8 cellular contexts compared by ENCODE assay signal in genomic region chr13:39655569-39656324, GRCh38. TPM values are rescaled to one million over a fixed set of nuclear protein-coding genes. Genes with fewer than 3 reads are reported as not detected.
DNase-seq lines count a peak whose midpoint lies in the region; ATAC-seq and TF ChIP-seq lines count a peak whose summit lies in the region.

TSS of gene COG6 (plus strand) at chr13:39655662. CDS start at chr13:39655727, 65 bp downstream.

- H4K20me1 ChIP-seq in DND-41 (ENCODE audit: insufficient read depth, low read length): no peaks in the 10 kb centered on the region
- H4K20me1 ChIP-seq in PC-9 (ENCODE audit: insufficient read depth): no peaks in the 10 kb centered on the region

- H3K9me2 ChIP-seq in PC-9 (ENCODE audit: insufficient read depth): 0 out of 2 replicates have a peak, but pooled peaks cover 11% of the 10 kb centered on the region

- H3K36me3 ChIP-seq in DND-41 (ENCODE audit: insufficient read depth, low read length) (peaks cover 4% of the 10 kb centered on the region; the same call in 1 of the 2 replicates), PC-9 (ENCODE audit: low read depth) (0 out of 2 replicates have a peak, but pooled peaks cover 3% of the 10 kb centered on the region), esophagus squamous epithelium (peaks cover 0 to 9% (median 0%) of the 10 kb centered on the region in 3 donors)

- WGBS in esophagus squamous epithelium, 2 donors: 0% methylated on average over 10 to 17 of the region's 59 CpGs

- peak within 1 kb of the TSS; percentile 79 to 94 for H3K4me3 ChIP-seq in DND-41 (ENCODE audit: low read depth in 1 of 2, low read length in 2 of 2)
- H3K4me3 ChIP-seq in PC-9: peak within 1 kb of the TSS; percentile 86
- peak within 1 kb of the TSS; percentile 63 to 97 (median 96) for H3K4me3 ChIP-seq in esophagus squamous epithelium

- TF ChIP-seq EP300 in Ishikawa (IDR thresholded peaks at IDR 0.05; ENCODE audit: borderline replicate concordance): no peak

- peak within 1 kb of the TSS; percentile 95 for H2AFZ ChIP-seq in DND-41 (ENCODE audit: low read depth, low read length)
- H2AFZ ChIP-seq in PC-9: peak within 1 kb of the TSS; percentile 97

- peaks cover 5% of the 10 kb centered on the region for H3K9me3 Mint-ChIP-seq in activated T-cell treated with anti-CD3 and anti-CD28 coated beads, Interleukin-2, amount 50 U/mL, for 4 hours

- DNase-seq in DND-41 (peak; percentile 94), PC-9 (peak; percentile 78 to 90), esophagus squamous epithelium (lab: John Stamatoyannopoulos, UW) (peak; percentile 39), myocyte (ENCODE audit: low read depth) (peak; percentile 90)
- peak; percentile 95 for DNase-seq in activated T-cell treated with anti-CD3 and anti-CD28 coated beads, Interleukin-2, amount 50 U/mL, for 4 hours
- DNase-seq in stimulated activated CD8-positive, alpha-beta memory T cell treated with anti-CD3 and anti-CD28 coated beads, Interleukin-7, amount 100 ng/mL, for 4 hours (ENCODE audit: low read depth in 2 of 2): peak; percentile 90

- no TSS peak for BruUV-seq in PC-9 (replicated peaks; lab: Mats Ljungman, UMichigan)

- peaks cover 2% of the 10 kb centered on the region for H3K36me3 Mint-ChIP-seq in activated T-cell treated with anti-CD3 and anti-CD28 coated beads, Interleukin-2, amount 50 U/mL, for 4 hours (ENCODE audit: insufficient read depth)

- no peaks in the 10 kb centered on the region for H3K9me3 ChIP-seq in DND-41 (ENCODE audit: insufficient read depth, low read length, severe bottlenecking)
- no peaks in the 10 kb centered on the region for H3K9me3 ChIP-seq in PC-9 (ENCODE audit: insufficient read depth, low read depth)
- H3K9me3 ChIP-seq in esophagus squamous epithelium: no peaks in the 10 kb centered on the region

- intact Hi-C loops in PC-9 (cut with micrococcal nuclease; ENCODE audit: unreplicated experiment): loop anchor here (5.0 kb wide), 1 partner anchor 618 kb away; the partner anchor contains the start of genes NHLRC3 and PROSER1
- intact Hi-C loops in esophagus squamous epithelium (cut with DNase I): no loop called here

- no peaks in the 10 kb centered on the region for H3F3A ChIP-seq in PC-9 (ENCODE audit: insufficient read depth, low read depth)

- H3K4me1 ChIP-seq in DND-41 (ENCODE audit: insufficient read depth, low read length) (peaks cover 31% of the 10 kb centered on the region), PC-9 (replicated peaks; ENCODE audit: insufficient read depth) (peaks cover 4% of the 10 kb centered on the region; the same call in 1 of the 2 replicates), esophagus squamous epithelium (peaks cover 0 to 23% (median 8%) of the 10 kb centered on the region in 3 donors)

- H3K79me2 ChIP-seq in DND-41 (ENCODE audit: insufficient read depth, low read length) (peaks cover 18% of the 10 kb centered on the region), PC-9 (ENCODE audit: low read depth) (peaks cover 21% of the 10 kb centered on the region; the same call in 1 of the 2 replicates)

- CTCF ChIA-PET in PC-9 (lab: Charles Lee): no interaction called here

- H3K27me3 ChIP-seq in DND-41 (ENCODE audit: insufficient read depth, low read length, poor library complexity) (no peaks in the 10 kb centered on the region), PC-9 (ENCODE audit: insufficient read depth, low read depth) (no peaks in the 10 kb centered on the region), esophagus squamous epithelium (peaks cover 0 to under 1% (median 0%) of the 10 kb centered on the region in 4 donors)

- TF ChIP-seq CTCF in DND-41 (IDR thresholded peaks at IDR 0.05; ENCODE audit: borderline replicate concordance, extremely low read depth, low read length, poor library complexity, severe bottlenecking) (peak; percentile 18), PC-9 (conservative IDR thresholded peaks at IDR 0.05) (no peak), esophagus squamous epithelium (IDR thresholded peaks at IDR 0.05) (peak in 2 of 6 experiments; percentile 13 to 58)

- POLR2A ChIA-PET in PC-9 (lab: Charles Lee; ENCODE audit: unreplicated experiment): no interaction called here

- peak within 1 kb of the TSS; percentile 68 for H3K27ac ChIP-seq in DND-41 (ENCODE audit: low read length)
- no peak within 1 kb of the TSS for H3K27ac ChIP-seq in PC-9
- peak within 1 kb of the TSS; percentile 75 to 90 (median 86) for H3K27ac ChIP-seq in esophagus squamous epithelium

- H3K9ac ChIP-seq in DND-41 (ENCODE audit: low read depth, low read length): peak within 1 kb of the TSS; percentile 72

- ATAC-seq in DND-41 (ENCODE audit: insufficient read depth, low read depth): peak; percentile 96
- ATAC-seq in GM21619 (IDR thresholded peaks at IDR 0.05; ENCODE audit: unreplicated experiment): peak; percentile 95
- ATAC-seq in activated T-cell treated with anti-CD3 and anti-CD28 coated beads, Interleukin-2, amount 50 U/mL, for 4 hours: peak; percentile 96 to 97

- peak in 1 of 4 donors; percentile 58 for TF ChIP-seq POLR2A in esophagus squamous epithelium (IDR thresholded peaks at IDR 0.05)

- H3K27me3 Mint-ChIP-seq in activated T-cell treated with anti-CD3 and anti-CD28 coated beads, Interleukin-2, amount 50 U/mL, for 4 hours (ENCODE audit: low read depth): peaks cover 2% of the 10 kb centered on the region

- TF ChIP-seq RAD21 in Ishikawa (IDR thresholded peaks at IDR 0.05; ENCODE audit: low read depth): no peak

- peak within 1 kb of the TSS; percentile 97 for H3K4me3 Mint-ChIP-seq in activated T-cell treated with anti-CD3 and anti-CD28 coated beads, Interleukin-2, amount 50 U/mL, for 4 hours

- peaks cover 34% of the 10 kb centered on the region for H3K4me1 Mint-ChIP-seq in activated T-cell treated with anti-CD3 and anti-CD28 coated beads, Interleukin-2, amount 50 U/mL, for 4 hours (ENCODE audit: low read depth)

- H3K4me2 ChIP-seq in DND-41 (ENCODE audit: insufficient read depth, low read length) (peak within 1 kb of the TSS; percentile 82), PC-9 (peak within 1 kb of the TSS; percentile 79)

TF ChIP-seq in Ishikawa, 13 proteins besides CTCF, POLR2A, EP300 and RAD21:
- TF ChIP-seq, protein P1, sequence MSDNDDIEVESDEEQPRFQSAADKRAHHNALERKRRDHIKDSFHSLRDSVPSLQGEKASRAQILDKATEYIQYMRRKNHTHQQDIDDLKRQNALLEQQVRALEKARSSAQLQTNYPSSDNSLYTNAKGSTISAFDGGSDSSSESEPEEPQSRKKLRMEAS (IDR thresholded peaks at IDR 0.05): peak; percentile 67; the same call in 1 of the 2 replicates
- TF ChIP-seq REST (IDR thresholded peaks at IDR 0.05; ENCODE audit: low read depth) (no peak), TEAD4 (IDR thresholded peaks at IDR 0.05) (no peak), TAF1 (IDR thresholded peaks at IDR 0.05; ENCODE audit: low read depth) (peak; percentile 86), FOXM1 (IDR thresholded peaks at IDR 0.05; ENCODE audit: borderline replicate concordance, low read depth) (no peak), YY1 (IDR thresholded peaks at IDR 0.05; ENCODE audit: low read depth) (peak; percentile 78), CREB1 (IDR thresholded peaks at IDR 0.05; ENCODE audit: low read depth) (no peak), ZBTB7A (IDR thresholded peaks at IDR 0.05; ENCODE audit: low read depth) (peak; percentile 90), TCF12 (IDR thresholded peaks at IDR 0.05; ENCODE audit: low read depth) (peak; percentile 52; the same call in 1 of the 2 replicates), CEBPB (IDR thresholded peaks at IDR 0.05) (no peak)
- TF ChIP-seq, protein P2, sequence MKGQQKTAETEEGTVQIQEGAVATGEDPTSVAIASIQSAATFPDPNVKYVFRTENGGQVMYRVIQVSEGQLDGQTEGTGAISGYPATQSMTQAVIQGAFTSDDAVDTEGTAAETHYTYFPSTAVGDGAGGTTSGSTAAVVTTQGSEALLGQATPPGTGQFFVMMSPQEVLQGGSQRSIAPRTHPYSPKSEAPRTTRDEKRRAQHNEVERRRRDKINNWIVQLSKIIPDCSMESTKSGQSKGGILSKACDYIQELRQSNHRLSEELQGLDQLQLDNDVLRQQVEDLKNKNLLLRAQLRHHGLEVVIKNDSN (IDR thresholded peaks at IDR 0.05): no peak

RNA-seq across cellular contexts. Expression of gene COG6, which starts in this region (rescaled TPM):
- total RNA-seq in PC-9 (2021) (23.7 and 24.3 TPM in 2 replicates), esophagus squamous epithelium (10 to 100 TPM; 10.5 to 18.9 (median 14.9) TPM), myocyte (29.1 and 34.7 TPM in 2 replicates)
- 10 to 100 TPM; 20.5 to 27.1 (median 20.8) TPM for total RNA-seq in activated T-cell treated with anti-CD3 and anti-CD28 coated beads, Interleukin-2, amount 50 U/mL, for 4 hours
- 17.5 TPM for polyA plus RNA-seq in myocyte (2012)

Comparison
In these comparisons a context has a peak if more than half of its experiments do, and no peak if none do; other contexts are left out.
1. DNase-seq: peak in every context shown above with its lines; median percentile 95 in activated T-cell treated with anti-CD3 and anti-CD28 coated beads, Interleukin-2, amount 50 U/mL, for 4 hours; 94 in DND-41; 90 in myocyte; 90 in stimulated activated CD8-positive, alpha-beta memory T cell treated with anti-CD3 and anti-CD28 coated beads, Interleukin-7, amount 100 ng/mL, for 4 hours; 84 in PC-9; 39 in esophagus squamous epithelium.